In genomic region chr1:11272544-11272841, GRCh38 we compare ENCODE assay signal across 8 cellular contexts. TPM values are rescaled to one million over a fixed set of nuclear protein-coding genes. Genes with fewer than 3 reads are reported as not detected.
A peak's percentile ranks its signal among the peaks of the same experiment; 100 is the strongest.
DNase-seq lines count a peak whose midpoint lies in the region; ATAC-seq, FAIRE-seq and TF ChIP-seq lines count a peak whose summit lies in the region.

No MANE protein-coding gene starts in this region.

- peak overlapping the region; percentile 65 for H3K4me3 Mint-ChIP-seq in activated T-cell treated with anti-CD3 and anti-CD28 coated beads, Interleukin-2, amount 50 U/mL, for 24 hours
- H3K4me3 Mint-ChIP-seq in activated T-helper 17 cell treated with anti-CD3 and anti-CD28 coated beads, Interleukin-2, amount 50 U/mL, for 72 hours: peak overlapping the region; percentile 76

- no peak for FAIRE-seq in kidney (lab: Jason Lieb, UNC)

- ATAC-seq in activated T-helper 17 cell treated with anti-CD3 and anti-CD28 coated beads, Interleukin-2, amount 50 U/mL, for 72 hours (replicated peaks): no peak
- no peak for ATAC-seq in GM19324 (IDR thresholded peaks at IDR 0.05; ENCODE audit: low FRiP score, unreplicated experiment)
- ATAC-seq in left lung: no peak

- H3K27ac Mint-ChIP-seq in activated T-cell treated with anti-CD3 and anti-CD28 coated beads, Interleukin-2, amount 50 U/mL, for 24 hours: no peak overlapping the region
- H3K27ac Mint-ChIP-seq in activated T-helper 17 cell treated with anti-CD3 and anti-CD28 coated beads, Interleukin-2, amount 50 U/mL, for 72 hours: no peak overlapping the region

- no peak for DNase-seq in activated T-cell treated with anti-CD3 and anti-CD28 coated beads, Interleukin-2, amount 50 U/mL, for 24 hours
- no peak for DNase-seq in activated T-cell treated with anti-CD3 and anti-CD28 coated beads, Interleukin-2, amount 50 U/mL, for 48 hours
- DNase-seq in kidney (no peak), suprapubic skin (ENCODE audit: low spot score in 2 of 2) (no peak), left lung (no peak), DMS153 (lab: John Stamatoyannopoulos, UW) (no peak)

- no peak for TF ChIP-seq EP300 in suprapubic skin (IDR thresholded peaks at IDR 0.05)

- H3K9me3 ChIP-seq in kidney (ENCODE audit: control insufficient read depth in 1 of 2, low read length in 2 of 2) (no peaks in the 10 kb centered on the region), suprapubic skin (no peaks in the 10 kb centered on the region), left lung (no peaks in the 10 kb centered on the region)

- H3K4me3 ChIP-seq in kidney (ENCODE audit: low read length in 2 of 2) (peak overlapping the region; percentile 63 to 65), suprapubic skin (peak overlapping the region; percentile 86), left lung (peak overlapping the region in 1 of 2 donors; percentile 91)

- H3K4me1 ChIP-seq in kidney (ENCODE audit: control insufficient read depth in 1 of 2, insufficient read depth in 1 of 2, low read depth in 1 of 2, low read length in 2 of 2): peaks cover 3 to 5% of the 10 kb centered on the region in 2 donors
- H3K4me1 ChIP-seq in suprapubic skin: peaks cover 33% of the 10 kb centered on the region
- H3K4me1 ChIP-seq in left lung: peaks cover 23 to 38% of the 10 kb centered on the region in 2 donors

- peaks cover 37% of the 10 kb centered on the region for H3K36me3 Mint-ChIP-seq in activated T-cell treated with anti-CD3 and anti-CD28 coated beads, Interleukin-2, amount 50 U/mL, for 24 hours (ENCODE audit: low read depth)
- peaks cover 35% of the 10 kb centered on the region for H3K36me3 Mint-ChIP-seq in activated T-helper 17 cell treated with anti-CD3 and anti-CD28 coated beads, Interleukin-2, amount 50 U/mL, for 72 hours (ENCODE audit: low read depth)

- intact Hi-C loops in kidney (cut with DNase I): no loop called here
- intact Hi-C loops in left lung (cut with DNase I): no loop called here

- H3K36me3 ChIP-seq in kidney (ENCODE audit: control insufficient read depth in 1 of 2, insufficient read depth in 2 of 2, low read length in 2 of 2): no peaks in the 10 kb centered on the region
- H3K36me3 ChIP-seq in suprapubic skin: peaks cover under 1% of the 10 kb centered on the region
- no peaks in the 10 kb centered on the region for H3K36me3 ChIP-seq in left lung

- 10% methylated on average over 9 of the region's 9 CpGs for WGBS in suprapubic skin

- no peaks in the 10 kb centered on the region for H3K27me3 Mint-ChIP-seq in activated T-cell treated with anti-CD3 and anti-CD28 coated beads, Interleukin-2, amount 50 U/mL, for 24 hours
- H3K27me3 Mint-ChIP-seq in activated T-helper 17 cell treated with anti-CD3 and anti-CD28 coated beads, Interleukin-2, amount 50 U/mL, for 72 hours: no peaks in the 10 kb centered on the region

- no peak overlapping the region for H3K9ac ChIP-seq in kidney (ENCODE audit: low read length in 2 of 2)

- H3K4me1 Mint-ChIP-seq in activated T-cell treated with anti-CD3 and anti-CD28 coated beads, Interleukin-2, amount 50 U/mL, for 24 hours (ENCODE audit: low read depth): peaks cover 27% of the 10 kb centered on the region
- H3K4me1 Mint-ChIP-seq in activated T-helper 17 cell treated with anti-CD3 and anti-CD28 coated beads, Interleukin-2, amount 50 U/mL, for 72 hours: peaks cover 13% of the 10 kb centered on the region

- H3K27ac ChIP-seq in kidney (ENCODE audit: low read depth in 2 of 2, low read length in 2 of 2) (peak overlapping the region in 1 of 2 donors; percentile 39), suprapubic skin (no peak overlapping the region), left lung (peak overlapping the region in 1 of 2 donors; percentile 48)

- no peaks in the 10 kb centered on the region for H3K27me3 ChIP-seq in suprapubic skin
- H3K27me3 ChIP-seq in left lung: no peaks in the 10 kb centered on the region

- TF ChIP-seq CTCF in kidney (IDR thresholded peaks at IDR 0.05; ENCODE audit: borderline replicate concordance, extremely low read depth, insufficient read depth): no peak
- TF ChIP-seq CTCF in suprapubic skin (IDR thresholded peaks at IDR 0.05): no peak
- no peak for TF ChIP-seq CTCF in left lung (IDR thresholded peaks at IDR 0.05)

- H3K9me3 Mint-ChIP-seq in activated T-cell treated with anti-CD3 and anti-CD28 coated beads, Interleukin-2, amount 50 U/mL, for 24 hours: no peaks in the 10 kb centered on the region
- H3K9me3 Mint-ChIP-seq in activated T-helper 17 cell treated with anti-CD3 and anti-CD28 coated beads, Interleukin-2, amount 50 U/mL, for 72 hours: no peaks in the 10 kb centered on the region

- no peak for TF ChIP-seq POLR2A in suprapubic skin (IDR thresholded peaks at IDR 0.05)

RNA-seq across cellular contexts. Expression of gene UBIAD1, which starts 0.5 kb away (rescaled TPM):
- 10 to 100 TPM; 17.8 to 43.8 TPM for total RNA-seq in activated T-helper 17 cell treated with anti-CD3 and anti-CD28 coated beads, Interleukin-2, amount 50 U/mL, for 72 hours
- total RNA-seq in kidney (14.0 TPM), suprapubic skin (10 to 100 TPM; 17.1 to 26.8 (median 19.6) TPM), left lung (10 to 100 TPM in 1 of 2 donors, 1 to 10 TPM in 1; 9.3 to 13.4 TPM)
- 5.6 TPM for polyA plus RNA-seq in kidney (ENCODE audit: insufficient read depth, low read depth, low replicate concordance)

RNA-seq across cellular contexts. Expression of gene MTOR, which starts 10.1 kb away (rescaled TPM):
- 10 to 100 TPM; 22.4 to 38.0 TPM for total RNA-seq in activated T-helper 17 cell treated with anti-CD3 and anti-CD28 coated beads, Interleukin-2, amount 50 U/mL, for 72 hours
- total RNA-seq in kidney: 36.8 TPM
- 16.0 TPM for polyA plus RNA-seq in kidney (ENCODE audit: insufficient read depth, low read depth, low replicate concordance)
- 10 to 100 TPM; 32.9 to 43.7 (median 39.3) TPM for total RNA-seq in suprapubic skin
- 10 to 100 TPM; 38.9 to 41.5 TPM for total RNA-seq in left lung
